In the genomic region with DNA sequence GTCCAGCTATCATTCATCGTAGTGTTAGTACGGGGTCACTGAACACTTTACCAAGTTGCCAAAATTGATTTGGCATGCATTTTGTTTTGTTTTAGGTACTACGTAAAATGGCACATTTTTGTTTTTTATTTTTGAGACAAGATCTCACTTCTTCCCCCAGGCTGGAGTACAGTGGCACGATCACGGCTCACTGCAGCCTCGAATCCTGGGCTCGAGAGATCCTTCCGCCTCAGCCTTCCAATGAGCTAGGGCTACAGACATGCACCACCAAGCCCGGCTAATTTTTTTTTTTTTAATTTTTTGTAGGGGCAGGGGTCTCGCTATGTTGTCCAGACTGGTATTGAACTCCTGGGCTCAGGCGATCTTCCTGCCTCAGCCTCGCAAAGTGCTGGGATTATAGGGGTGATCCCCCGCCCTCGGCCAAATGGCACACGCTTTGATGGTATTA, we compare ENCODE assay signal across 8 cellular contexts. TPM values are rescaled to one million over a fixed set of nuclear protein-coding genes. Genes with fewer than 3 reads are reported as not detected.
DNase-seq lines count a peak whose midpoint lies in the region; ATAC-seq, FAIRE-seq and TF ChIP-seq lines count a peak whose summit lies in the region.

No MANE protein-coding gene starts in this region.

- no peaks in the 10 kb centered on the region for H3K27me3 Mint-ChIP-seq in activated naive CD8-positive, alpha-beta T cell treated with anti-CD3 and anti-CD28 coated beads, Interleukin-2, amount 10 ng/mL, durations not matched to agents 7 days and 5 days

- H3K9me3 ChIP-seq in keratinocyte (ENCODE audit: control insufficient read depth, low read depth, low read length): no peaks in the 10 kb centered on the region

- H3K27ac ChIP-seq in C4-2B: peak overlapping the region; percentile 76
- peak overlapping the region; percentile 84 for H3K27ac ChIP-seq in KMS-11
- H3K27ac ChIP-seq in keratinocyte (ENCODE audit: control insufficient read depth, insufficient read depth, low read length): peak overlapping the region; percentile 96

- H3K4me3 ChIP-seq in KMS-11 (IDR thresholded peaks at IDR 0.05; ENCODE audit: insufficient read depth, low read depth, low read length) (peak overlapping the region; percentile 58), keratinocyte (ENCODE audit: control insufficient read depth in 2 of 3, extremely low read depth in 1 of 3, insufficient read depth in 2 of 3, low read depth in 1 of 3, low read length in 3 of 3) (peak overlapping the region; percentile 58 to 92 (median 76))

- H3K4me2 ChIP-seq in KMS-11 (peak overlapping the region; percentile 79), keratinocyte (ENCODE audit: control insufficient read depth, extremely low read depth, insufficient read depth, low read depth, low read length) (peak overlapping the region; percentile 79)

- no peaks in the 10 kb centered on the region; the same call in 1 of the 2 replicates for H3K36me3 ChIP-seq in KMS-11 (ENCODE audit: insufficient read depth)
- peaks cover 0 to 4% of the 10 kb centered on the region in 2 experiments for H3K36me3 ChIP-seq in keratinocyte (ENCODE audit: control insufficient read depth in 2 of 2, extremely low read depth in 1 of 2, insufficient read depth in 2 of 2, low read length in 2 of 2)

- dilution Hi-C loops in keratinocyte (cut with MboI; ENCODE audit: extremely low pct_ligation_motif_present, low sequenced_read_pairs): no loop called here

- H3K9me3 Mint-ChIP-seq in activated naive CD8-positive, alpha-beta T cell treated with anti-CD3 and anti-CD28 coated beads, Interleukin-2, amount 10 ng/mL, durations not matched to agents 7 days and 5 days: no peaks in the 10 kb centered on the region

- H3K9ac ChIP-seq in KMS-11 (peak overlapping the region; percentile 80; the same call in 1 of the 2 replicates), keratinocyte (ENCODE audit: control insufficient read depth, extremely low read depth, insufficient read depth, low read length) (peak overlapping the region; percentile 89)

- H3K27me3 ChIP-seq in KMS-11 (ENCODE audit: insufficient read depth, low read depth): no peaks in the 10 kb centered on the region
- H3K27me3 ChIP-seq in keratinocyte (ENCODE audit: control insufficient read depth, extremely low read depth, insufficient read depth, low read length): no peaks in the 10 kb centered on the region

- peaks cover 31% of the 10 kb centered on the region for H3K4me1 ChIP-seq in KMS-11 (ENCODE audit: low read depth, poor library complexity, severe bottlenecking)
- H3K4me1 ChIP-seq in keratinocyte (ENCODE audit: control insufficient read depth, extremely low read depth, insufficient read depth, low read length): peaks cover 40% of the 10 kb centered on the region

- peaks cover 17% of the 10 kb centered on the region for H3K36me3 Mint-ChIP-seq in activated naive CD8-positive, alpha-beta T cell treated with anti-CD3 and anti-CD28 coated beads, Interleukin-2, amount 10 ng/mL, durations not matched to agents 7 days and 5 days

- peak overlapping the region; percentile 88 for H3K27ac Mint-ChIP-seq in activated naive CD8-positive, alpha-beta T cell treated with anti-CD3 and anti-CD28 coated beads, Interleukin-2, amount 10 ng/mL, durations not matched to agents 7 days and 5 days

- no peaks in the 10 kb centered on the region for H3K9me1 ChIP-seq in keratinocyte (ENCODE audit: control insufficient read depth, extremely low read depth, insufficient read depth, low read length)

- no peaks in the 10 kb centered on the region; the same call in 1 of the 2 replicates for H3K79me2 ChIP-seq in KMS-11 (ENCODE audit: insufficient read depth, low read depth)
- H3K79me2 ChIP-seq in keratinocyte (ENCODE audit: control insufficient read depth, insufficient read depth, low read length): peaks cover 12% of the 10 kb centered on the region

- DNase-seq in activated naive CD8-positive, alpha-beta T cell treated with anti-CD3 and anti-CD28 coated beads, Interleukin-2, amount 10 ng/mL, durations not matched to agents 7 days and 5 days: no peak
- DNase-seq in keratinocyte (ENCODE audit: low read depth, low spot score) (no peak), superior temporal gyrus (ENCODE audit: extremely low spot score) (peak; percentile 34)
- DNase-seq in central memory CD4-positive, alpha-beta T cell: no peak

- TF ChIP-seq CTCF in C4-2B (conservative IDR thresholded peaks at IDR 0.05) (no peak), KMS-11 (conservative IDR thresholded peaks at IDR 0.05; ENCODE audit: low read depth, low read length) (no peak), keratinocyte (optimal IDR thresholded peaks at IDR 0.05 in 1 of 3, IDR thresholded peaks at IDR 0.05 in 1 of 3, conservative IDR thresholded peaks at IDR 0.05 in 1 of 3; ENCODE audit: extremely low read depth in 1 of 3, insufficient read depth in 2 of 3, low read length in 3 of 3) (no peak)

- peaks cover 23% of the 10 kb centered on the region for H3K4me1 Mint-ChIP-seq in activated naive CD8-positive, alpha-beta T cell treated with anti-CD3 and anti-CD28 coated beads, Interleukin-2, amount 10 ng/mL, durations not matched to agents 7 days and 5 days

- H2AFZ ChIP-seq in KMS-11 (ENCODE audit: low read depth): peak overlapping the region; percentile 89
- H2AFZ ChIP-seq in keratinocyte (ENCODE audit: control insufficient read depth, low read length): peak overlapping the region; percentile 60

- no peak for FAIRE-seq in keratinocyte (lab: Jason Lieb, UNC)

- H4K20me1 ChIP-seq in KMS-11 (ENCODE audit: insufficient read depth) (no peaks in the 10 kb centered on the region), keratinocyte (ENCODE audit: control insufficient read depth, extremely low read depth, insufficient read depth, low read length) (no peaks in the 10 kb centered on the region)

- no peak for ATAC-seq in activated naive CD8-positive, alpha-beta T cell treated with anti-CD3 and anti-CD28 coated beads, Interleukin-2, amount 10 ng/mL, durations not matched to agents 7 days and 5 days (ENCODE audit: low read depth)
- ATAC-seq in HG03280 (IDR thresholded peaks at IDR 0.05; ENCODE audit: unreplicated experiment): no peak
- ATAC-seq in GM19351 (IDR thresholded peaks at IDR 0.05; ENCODE audit: unreplicated experiment): no peak

- H3K4me3 Mint-ChIP-seq in activated naive CD8-positive, alpha-beta T cell treated with anti-CD3 and anti-CD28 coated beads, Interleukin-2, amount 10 ng/mL, durations not matched to agents 7 days and 5 days: peak overlapping the region; percentile 88

- POLR2A ChIA-PET in activated naive CD8-positive, alpha-beta T cell treated with anti-CD3 and anti-CD28 coated beads, Interleukin-2, amount 10 ng/mL, durations not matched to agents 7 days and 5 days (lab: Charles Lee): interaction anchor here (0.9 to 2.1 kb wide), 9 partner anchors 11 to 370 kb away, joined by 3 to 15 read pairs (median 4); partner anchors contain the start of genes KLF11 and YWHAQ

RNA-seq across cellular contexts. Expression of gene TAF1B, which starts 0.8 kb away (rescaled TPM):
- 10 to 100 TPM; 18.8 to 19.0 TPM for total RNA-seq in activated naive CD8-positive, alpha-beta T cell treated with anti-CD3 and anti-CD28 coated beads, Interleukin-2, amount 10 ng/mL, durations not matched to agents 7 days and 5 days
- polyA plus RNA-seq in keratinocyte: 10.2 to 16.5 TPM (median 13.2 TPM) in 3 replicates
- 5.4 TPM for polyA plus RNA-seq in keratinocyte (2011; ENCODE audit: low read depth)
- polyA plus RNA-seq in keratinocyte (2011; cell fraction: cytosol; rRNA removed): 7.1 and 14.3 TPM in 2 replicates
- 17.5 and 18.6 TPM in 2 replicates for polyA plus RNA-seq in keratinocyte (2011; cell fraction: nucleus; rRNA removed)
- polyA plus RNA-seq in keratinocyte (2012; ENCODE audit: low replicate concordance): 7.3 and 12.9 TPM in 2 replicates
- 9.2 to 20.1 TPM (median 13.9 TPM) in 3 replicates for polyA minus RNA-seq in keratinocyte
- 15.3 TPM for polyA minus RNA-seq in keratinocyte (2011; cell fraction: cytosol; rRNA and poly(A)+ RNA removed)
- 13.8 and 30.7 TPM in 2 replicates for polyA minus RNA-seq in keratinocyte (2011; cell fraction: nucleus; rRNA and poly(A)+ RNA removed)
